In genomic region chr17:36415283-36415941, GRCh38 we compare ENCODE assay signal across 12 cellular contexts. TPM values are rescaled to one million over a fixed set of nuclear protein-coding genes. Genes with fewer than 3 reads are reported as not detected.
"Had no signal": no experiment of that assay in that cellular context is flagged by ENCODE, and none has a peak within 500 bp of the region (broad histone marks: within the 10 kb centered on the region; RNA-seq: fewer than 3 reads in every experiment).

No MANE protein-coding gene starts in this region.

RNA-seq across cellular contexts. Expression of gene TBC1D3H, which starts 27.2 kb away (rescaled TPM):
- total RNA-seq: stomach, subcutaneous adipose tissue, suprapubic skin, temporal lobe, thyroid gland, transverse colon, upper lobe of left lung, upper lobe of right lung, ureter, urinary bladder, uterus, vagina had no signal
